In genomic region chr17:53470626-53471025, GRCh38 we compare ENCODE assay signal across 21 cellular contexts.
DNase-seq lines count a peak whose midpoint lies in the region; ATAC-seq and FAIRE-seq lines count a peak whose summit lies in the region.
"Had no signal": no experiment of that assay in that cellular context is flagged by ENCODE, and none has a peak within 500 bp of the region (broad histone marks: within the 10 kb centered on the region; RNA-seq: fewer than 3 reads in every experiment).

No MANE protein-coding gene starts in this region.

- no peak overlapping the region for H3K4me3 Mint-ChIP-seq in activated T-helper 17 cell treated with anti-CD3 and anti-CD28 coated beads, Interleukin-2, amount 50 U/mL, for 72 hours
- H3K4me3 Mint-ChIP-seq: CD4-positive, alpha-beta memory T cell had no signal

- no peak for ATAC-seq in activated T-helper 17 cell treated with anti-CD3 and anti-CD28 coated beads, Interleukin-2, amount 50 U/mL, for 72 hours (replicated peaks)
- ATAC-seq: HCT116, K562, Panc1 had no signal

- no peak overlapping the region for H3K27ac Mint-ChIP-seq in activated T-helper 17 cell treated with anti-CD3 and anti-CD28 coated beads, Interleukin-2, amount 50 U/mL, for 72 hours
- H3K27ac Mint-ChIP-seq: CD4-positive, alpha-beta memory T cell had no signal

- peaks cover 9% of the 10 kb centered on the region for H3K9me3 Mint-ChIP-seq in activated T-helper 17 cell treated with anti-CD3 and anti-CD28 coated beads, Interleukin-2, amount 50 U/mL, for 72 hours

- DNase-seq in ACHN: peak; percentile 19
- DNase-seq in HTR-8/SVneo (ENCODE audit: insufficient read length, low spot score): no peak
- peak; percentile 45 for DNase-seq in astrocyte of the hippocampus (ENCODE audit: low read depth, low spot score)
- DNase-seq in kidney tubule cell (ENCODE audit: low spot score): peak; percentile 75
- no peak for DNase-seq in NCI-H1092 (lab: John Stamatoyannopoulos, UW)
- DNase-seq in NOMO-1 treated with DMSO at 0.1 percent for 48 hours (lab: John Stamatoyannopoulos, UW; ENCODE audit: unreplicated experiment): no peak
- no peak for DNase-seq in NCI-H82 (lab: John Stamatoyannopoulos, UW)
- DNase-seq: AML-193; CD4-positive, alpha-beta memory T cell; COR-L47; GF-D8; Kasumi-1; NCI-H2029; NCI-H446 treated with DMSO at 0.1 percent for 48 hours; NCI-H526 treated with DMSO at 0.1 percent for 48 hours; SIG-M5 had no signal

- in situ Hi-C loops in ACHN (cut with HindIII; ENCODE audit: low pct_ligation_motif_present, low pct_unique_long_range_greater_than_20kb, low sequenced_read_pairs): no loop called here

- no peaks in the 10 kb centered on the region for H3K4me1 Mint-ChIP-seq in activated T-helper 17 cell treated with anti-CD3 and anti-CD28 coated beads, Interleukin-2, amount 50 U/mL, for 72 hours
- H3K4me1 Mint-ChIP-seq: CD4-positive, alpha-beta memory T cell had no signal

- no peaks in the 10 kb centered on the region for H3K27me3 Mint-ChIP-seq in activated T-helper 17 cell treated with anti-CD3 and anti-CD28 coated beads, Interleukin-2, amount 50 U/mL, for 72 hours
- H3K27me3 Mint-ChIP-seq: CD4-positive, alpha-beta memory T cell had no signal

- peak; percentile 40 for FAIRE-seq in HTR-8/SVneo (lab: Jason Lieb, UNC)
- FAIRE-seq: GM12891, K562 had no signal

- H3K36me3 Mint-ChIP-seq in activated T-helper 17 cell treated with anti-CD3 and anti-CD28 coated beads, Interleukin-2, amount 50 U/mL, for 72 hours (ENCODE audit: low read depth): no peaks in the 10 kb centered on the region
- H3K36me3 Mint-ChIP-seq: CD4-positive, alpha-beta memory T cell had no signal

Comparison
In these comparisons a context has a peak if more than half of its experiments do, and no peak if none do; other contexts are left out.
1. DNase-seq: peak in ACHN (single experiment), astrocyte of the hippocampus (single experiment) and kidney tubule cell (single experiment); none in HTR-8/SVneo (single experiment), NCI-H1092 (single experiment), NOMO-1 treated with DMSO at 0.1 percent for 48 hours (single experiment) and NCI-H82 (single experiment).